14 cellular contexts compared by ENCODE assay signal in genomic region chr3:184543256-184543655, GRCh38. TPM values are rescaled to one million over a fixed set of nuclear protein-coding genes. Genes with fewer than 3 reads are reported as not detected.
DNase-seq lines count a peak whose midpoint lies in the region; ATAC-seq, FAIRE-seq and TF ChIP-seq lines count a peak whose summit lies in the region.
"Had no signal": no experiment of that assay in that cellular context is flagged by ENCODE, and none has a peak within 500 bp of the region (broad histone marks: within the 10 kb centered on the region; RNA-seq: fewer than 3 reads in every experiment).

No MANE protein-coding gene starts in this region.

- H3K27me3 ChIP-seq in H1 (replicated peaks in 1 of 4; ENCODE audit: control insufficient read depth in 3 of 4, extremely low read depth in 1 of 4, insufficient read depth in 3 of 4, low read length in 3 of 4), result peaks cover 0 to 3% (median 0%) of the 10 kb centered on the region in 4 experiments; a peak in 1 of 7 replicates
- peaks cover 0 to 28% (median 5%) of the 10 kb centered on the region in 3 donors for H3K27me3 ChIP-seq in psoas muscle (ENCODE audit: insufficient read depth in 3 of 3, low read length in 2 of 3)

- H3K4me3 ChIP-seq in A549 (no peak overlapping the region), GM12864 (ENCODE audit: low read depth, low read length) (no peak overlapping the region), H1 (ENCODE audit: extremely low read depth in 1 of 4, insufficient read depth in 2 of 4, low read depth in 3 of 4, low read length in 4 of 4) (no peak overlapping the region), psoas muscle (no peak overlapping the region)
- H3K4me3 ChIP-seq: GM23338, K562, PC-9 had no signal

- no peak overlapping the region for H2BK120ac ChIP-seq in H1 (replicated peaks; ENCODE audit: low read depth, low read length)

- H4K8ac ChIP-seq in H1 (ENCODE audit: extremely low read depth, insufficient read depth, low read length), result no peak overlapping the region

- no peaks in the 10 kb centered on the region; the same call in 1 of the 2 replicates for H3K79me1 ChIP-seq in H1 (ENCODE audit: low read depth, low read length)

- no peak overlapping the region for H2BK12ac ChIP-seq in H1 (ENCODE audit: low read depth, low read length)

- H3K27me3 Mint-ChIP-seq in stimulated activated naive CD8-positive, alpha-beta T cell treated with anti-CD3 and anti-CD28 coated beads, Interleukin-15, amount 100 ng/mL, for 72 hours, result peaks cover 52% of the 10 kb centered on the region

- no peak overlapping the region for H3K23ac ChIP-seq in H1 (ENCODE audit: insufficient read length)

- H3K4me1 Mint-ChIP-seq in stimulated activated naive CD8-positive, alpha-beta T cell treated with anti-CD3 and anti-CD28 coated beads, Interleukin-15, amount 100 ng/mL, for 72 hours, result peaks cover 17% of the 10 kb centered on the region

- POLR2A ChIA-PET in A549 (lab: Yijun Ruan, JAX) (no interaction called here), H1 (lab: Charles Lee; ENCODE audit: partially characterized antibody) (interaction anchor here (1.4 kb wide), 1 partner anchor 18 kb away, joined by 3 read pairs; no protein-coding TSS in a partner anchor)

- H3K14ac ChIP-seq in H1 (ENCODE audit: insufficient read length), result no peak overlapping the region

- H3K79me2 ChIP-seq in H1 (ENCODE audit: control insufficient read depth in 1 of 2, insufficient read depth in 2 of 2, low read length in 2 of 2), result no peaks in the 10 kb centered on the region

- TF ChIP-seq EP300 in A549 (IDR thresholded peaks at IDR 0.05) (no peak), H1 (IDR thresholded peaks at IDR 0.05; ENCODE audit: borderline replicate concordance in 1 of 2, low read depth in 2 of 2, low read length in 2 of 2) (no peak)

- 0 out of 2 replicates have a peak overlapping the region, but pooled peaks have one; percentile 10 for H2BK15ac ChIP-seq in H1 (ENCODE audit: low read length)

- no peak overlapping the region for H3K27ac Mint-ChIP-seq in stimulated activated naive CD8-positive, alpha-beta T cell treated with anti-CD3 and anti-CD28 coated beads, Interleukin-15, amount 100 ng/mL, for 72 hours
- H3K27ac Mint-ChIP-seq: CD4-positive, CD25-positive, alpha-beta regulatory T cell; GM23338 had no signal

- no peak overlapping the region for H3K4me3 Mint-ChIP-seq in stimulated activated naive CD8-positive, alpha-beta T cell treated with anti-CD3 and anti-CD28 coated beads, Interleukin-15, amount 100 ng/mL, for 72 hours
- H3K4me3 Mint-ChIP-seq: CD4-positive, CD25-positive, alpha-beta regulatory T cell; GM23338 had no signal

- H3K18ac ChIP-seq in H1 (ENCODE audit: extremely low read depth, low read length), result no peak overlapping the region

- TF ChIP-seq RAD21 in A549 (conservative IDR thresholded peaks at IDR 0.05 in 1 of 2, IDR thresholded peaks at IDR 0.05 in 1 of 2), result no peak
- no peak for TF ChIP-seq RAD21 in H1 (IDR thresholded peaks at IDR 0.05 in 1 of 2, conservative IDR thresholded peaks at IDR 0.05 in 1 of 2; ENCODE audit: low read depth in 2 of 2, low read length in 2 of 2)

- peaks cover 3% of the 10 kb centered on the region; the same call in 1 of the 2 replicates for H3K23me2 ChIP-seq in H1 (ENCODE audit: low read depth, low read length)

- no peak overlapping the region for H2BK20ac ChIP-seq in H1 (ENCODE audit: low read length)

- ATAC-seq in A549 (no peak), sciatic nerve (no peak), HG02588 (IDR thresholded peaks at IDR 0.05; ENCODE audit: unreplicated experiment) (no peak), psoas muscle (no peak)
- ATAC-seq in stimulated activated naive CD8-positive, alpha-beta T cell treated with anti-CD3 and anti-CD28 coated beads, Interleukin-15, amount 100 ng/mL, for 72 hours, result no peak

- H3K27ac ChIP-seq in A549 (no peak overlapping the region), H1 (ENCODE audit: low read depth, low read length) (no peak overlapping the region), psoas muscle (no peak overlapping the region)
- H3K27ac ChIP-seq: PC-9, RWPE1 had no signal

- H4K91ac ChIP-seq in H1 (replicated peaks; ENCODE audit: insufficient read length, low read length), result no peak overlapping the region

- H3K4me1 ChIP-seq in A549, result no peaks in the 10 kb centered on the region
- H3K4me1 ChIP-seq in H1 (replicated peaks in 1 of 4; ENCODE audit: control insufficient read depth in 3 of 4, insufficient read depth in 4 of 4, low read length in 3 of 4), result peaks cover 0 to 5% (median 2%) of the 10 kb centered on the region in 4 experiments; a peak in 4 of 7 replicates
- H3K4me1 ChIP-seq in psoas muscle, result no peaks in the 10 kb centered on the region

- no peaks in the 10 kb centered on the region for H3K36me3 ChIP-seq in H1 (ENCODE audit: control insufficient read depth in 2 of 4, insufficient read depth in 4 of 4, low read length in 3 of 4)
- H3K36me3 ChIP-seq in psoas muscle (ENCODE audit: insufficient read depth in 1 of 2, low read depth in 1 of 2), result no peaks in the 10 kb centered on the region

- DNase-seq in A549 (ENCODE audit: low read depth in 1 of 2, low spot score in 1 of 2) (no peak), GM12864 (ENCODE audit: low read depth) (no peak), H1 (ENCODE audit: low read depth in 1 of 2, low spot score in 2 of 2) (no peak), sciatic nerve (ENCODE audit: low spot score) (peak; percentile 40), psoas muscle (no peak)
- DNase-seq in stimulated activated naive CD8-positive, alpha-beta T cell treated with anti-CD3 and anti-CD28 coated beads, Interleukin-15, amount 100 ng/mL, for 72 hours, result no peak

- H3K9ac ChIP-seq in H1 (replicated peaks in 1 of 4; ENCODE audit: extremely low read depth in 1 of 4, low read depth in 3 of 4, low read length in 3 of 4), result no peak overlapping the region

- 4% methylated on average over 3 of the region's 6 CpGs for WGBS in A549 (ENCODE audit: missing lambda C conversion rate)
- WGBS in H1 (ENCODE audit: extremely low coverage in 1 of 2, insufficient coverage in 1 of 2, insufficient read length in 1 of 2, insufficient replicate concordance in 2 of 2, low coverage in 1 of 2, low lambda C conversion rate in 2 of 2, missing lambda C conversion rate in 1 of 2), 2 experiments, result 92% methylated on average over 6 of the region's 6 CpGs; no CpG with 5 or more reads in 1 of the 2 experiments
- 59 to 68% (median 59%) methylated on average over 6 of the region's 6 CpGs for WGBS in psoas muscle, 3 donors

- no peak overlapping the region for H2AK5ac ChIP-seq in H1 (ENCODE audit: low read depth, low read length)

- H2BK5ac ChIP-seq in H1 (ENCODE audit: low read depth, low read length), result no peak overlapping the region

- intact Hi-C loops in sciatic nerve (cut with DNase I), result loop anchor here (10.0 kb wide), 1 partner anchor 168 kb away; the partner anchor contains the start of gene THPO
- intact Hi-C loops in psoas muscle (cut with DNase I), result no loop called here

- no peak for TF ChIP-seq CTCF in A549 (IDR thresholded peaks at IDR 0.05)
- TF ChIP-seq CTCF in GM12864 (IDR thresholded peaks at IDR 0.05; ENCODE audit: low read depth, low read length, missing control alignments), result peak; percentile 7
- TF ChIP-seq CTCF in H1 (IDR thresholded peaks at IDR 0.05; ENCODE audit: control extremely low read depth in 1 of 3, insufficient read depth in 1 of 3, low read depth in 1 of 3, low read length in 3 of 3), result no peak
- no peak for TF ChIP-seq CTCF in psoas muscle (IDR thresholded peaks at IDR 0.05)

- no peak overlapping the region for H3K4ac ChIP-seq in H1 (replicated peaks; ENCODE audit: insufficient read length, low read depth, low read length)

- no peak overlapping the region for H3K56ac ChIP-seq in H1 (replicated peaks; ENCODE audit: insufficient read length, low read depth, low read length)

- H4K20me1 ChIP-seq in H1 (replicated peaks in 1 of 2; ENCODE audit: control insufficient read depth in 1 of 2, insufficient read depth in 2 of 2, low read length in 2 of 2), result no peaks in the 10 kb centered on the region

- H3K9me3 ChIP-seq in A549 (no peaks in the 10 kb centered on the region), H1 (ENCODE audit: insufficient read depth in 2 of 2, low read depth in 1 of 2, low read length in 1 of 2) (no peaks in the 10 kb centered on the region), psoas muscle (no peaks in the 10 kb centered on the region)

- H2AFZ ChIP-seq in H1 (ENCODE audit: low read length), result no peak overlapping the region
- H2AFZ ChIP-seq: PC-9 had no signal

- no peaks in the 10 kb centered on the region for H3K9me3 Mint-ChIP-seq in stimulated activated naive CD8-positive, alpha-beta T cell treated with anti-CD3 and anti-CD28 coated beads, Interleukin-15, amount 100 ng/mL, for 72 hours
- H3K9me3 Mint-ChIP-seq: CD4-positive, CD25-positive, alpha-beta regulatory T cell; GM23338 had no signal

- FAIRE-seq in A549 (lab: Jason Lieb, UNC) (no peak), H1 (lab: Jason Lieb, UNC) (no peak)
- FAIRE-seq: GM18507 had no signal

- H4K5ac ChIP-seq in H1 (ENCODE audit: insufficient read length, low read depth, low read length), result no peak overlapping the region

- peak overlapping the region; percentile 70; the same call in 1 of the 3 replicates for H3K4me2 ChIP-seq in A549
- no peak overlapping the region for H3K4me2 ChIP-seq in H1 (ENCODE audit: insufficient read depth in 1 of 2, low read depth in 2 of 2, low read length in 2 of 2)
- H3K4me2 ChIP-seq: GM23338, PC-9 had no signal

- CTCF ChIA-PET in A549 (lab: Yijun Ruan, JAX) (interaction anchor here (0.6 to 11.1 kb wide), 11 partner anchors 13 to 270 kb away, joined by 3 to 171 read pairs (median 4); partner anchors contain the start of gene THPO), H1 (lab: Charles Lee; ENCODE audit: partially characterized antibody) (interaction anchor here (0.7 to 12.0 kb wide), 21 partner anchors 9 to 235 kb away, joined by 3 to 223 read pairs (median 20); partner anchors contain the start of genes CLCN2, POLR2H and THPO)

- TF ChIP-seq POLR2A in A549 (IDR thresholded peaks at IDR 0.05; ENCODE audit: low read length) (no peak), H1 (IDR thresholded peaks at IDR 0.05; ENCODE audit: control extremely low read depth in 1 of 2, low read depth in 2 of 2, low read length in 2 of 2) (no peak)

RNA-seq across cellular contexts. Expression of gene EPHB3, which starts 18.3 kb away (rescaled TPM):
- 0.36 and 0.52 TPM in 2 replicates for polyA plus RNA-seq in A549 (2011; rRNA removed)
- 0.25 and 0.29 TPM in 2 replicates for polyA plus RNA-seq in A549 (2012; cell fraction: cytosol; rRNA removed)
- 0.84 and 1.2 TPM in 2 replicates for polyA plus RNA-seq in A549 (2012; cell fraction: nucleus; rRNA removed)
- polyA plus RNA-seq in A549 (2017; fragmentation: RNase III; extraction: RNeasy Plus Mini Kit Qiagen cat#74134 plus additional on column Dnase treatment), result 0.18 to 0.50 TPM (median 0.29 TPM) in 3 replicates
- polyA minus RNA-seq in A549 (2011; rRNA and poly(A)+ RNA removed), result 0.12 and 1.1 TPM in 2 replicates
- 0.80 and 0.91 TPM in 2 replicates for total RNA-seq in H1 (2021; fragmentation: NEBNext Ultra II Directional; extraction: Animal tissue kit (Norgen Biotek cat#: 25700))
- polyA plus RNA-seq in H1 (2011; rRNA removed), result 0.41 and 0.82 TPM in 2 replicates
- polyA plus RNA-seq in H1 (2011; cell fraction: cytosol; rRNA removed), result 0.61 TPM
- 1.5 TPM for polyA plus RNA-seq in H1 (2011; cell fraction: nucleus; rRNA removed)
- polyA plus RNA-seq in H1 (2012, experiment 1 of 2), result 0.83 to 1.3 TPM (median 1.0 TPM) in 4 replicates
- 1.2 TPM for polyA plus RNA-seq in H1 (2012, experiment 2 of 2)
- polyA plus RNA-seq in H1 (2013, experiment 1 of 2), result 0.55 TPM
- polyA plus RNA-seq in H1 (2013, experiment 2 of 2), result 0.46 TPM
- polyA minus RNA-seq in H1 (2011; rRNA and poly(A)+ RNA removed), result 0.78 and 1.8 TPM in 2 replicates
- 1.8 TPM for polyA minus RNA-seq in H1 (2011; cell fraction: cytosol; rRNA and poly(A)+ RNA removed)
- 0.40 TPM for polyA minus RNA-seq in H1 (2011; cell fraction: nucleus; rRNA and poly(A)+ RNA removed)
- 15.2 TPM for total RNA-seq in sciatic nerve
- 1 to 10 TPM in 2 of 4 donors, under 1 TPM in 2; 0.34 to 1.6 (median 0.92) TPM for total RNA-seq in psoas muscle
- under 1 TPM; 0.08 to 0.69 (median 0.36) TPM for polyA plus RNA-seq in psoas muscle
- total RNA-seq: CD4-positive, CD25-positive, alpha-beta regulatory T cell; K562; NCI-H460 had no signal
- polyA plus RNA-seq: CD4-positive, CD25-positive, alpha-beta regulatory T cell; K562 had no signal
